ENCODE assay signal across 17 cellular contexts in genomic region chr11:15558513-15559181, GRCh38.
"Had no signal": no experiment of that assay in that cellular context is flagged by ENCODE, and none has a peak within 500 bp of the region (broad histone marks: within the 10 kb centered on the region; RNA-seq: fewer than 3 reads in every experiment).

No MANE protein-coding gene starts in this region.

- H3K4me1 Mint-ChIP-seq: naive thymus-derived CD4-positive, alpha-beta T cell had no signal

- H3K27me3 Mint-ChIP-seq: effector memory CD8-positive, alpha-beta T cell had no signal

- H3K36me3 Mint-ChIP-seq: naive thymus-derived CD4-positive, alpha-beta T cell had no signal

- H3K9me3 ChIP-seq: esophagus squamous epithelium, ovary, right atrium auricular region, stomach, thoracic aorta, transverse colon had no signal

- H3K27ac ChIP-seq: esophagus squamous epithelium, ovary, right atrium auricular region, stomach, thoracic aorta, transverse colon had no signal

- H3K4me1 ChIP-seq: esophagus squamous epithelium, right atrium auricular region, stomach, transverse colon had no signal

- H3K4me3 ChIP-seq: esophagus squamous epithelium, ovary, right atrium auricular region, stomach, thoracic aorta, transverse colon had no signal

- DNase-seq: effector memory CD8-positive, alpha-beta T cell; esophagus squamous epithelium; foreskin fibroblast; kidney glomerular epithelial cell; mammary epithelial cell; naive thymus-derived CD4-positive, alpha-beta T cell; ovary; small intestine; stimulated activated CD4-positive, alpha-beta T cell treated with anti-CD3 and anti-CD28 coated beads, Interleukin-12 subunit alpha, Interleukin-12 subunit beta, amount 100 ng/mL, for 4 hours; stimulated activated naive CD4-positive, alpha-beta T cell; stomach; substantia nigra; transverse colon had no signal

- H3K4me3 Mint-ChIP-seq: dendritic cell treated with granulocyte-macrophage colony-stimulating factor and Interleukin-4, amounts not matched to agents 40 ng/mL and 50 ng/mL, for 4 days; effector memory CD8-positive, alpha-beta T cell; naive thymus-derived CD4-positive, alpha-beta T cell had no signal

- H3K27ac Mint-ChIP-seq: dendritic cell treated with granulocyte-macrophage colony-stimulating factor and Interleukin-4, amounts not matched to agents 40 ng/mL and 50 ng/mL, for 4 days; effector memory CD8-positive, alpha-beta T cell; naive thymus-derived CD4-positive, alpha-beta T cell had no signal

- ATAC-seq: effector memory CD8-positive, alpha-beta T cell; left lobe of liver; naive thymus-derived CD4-positive, alpha-beta T cell had no signal

- H3K27me3 ChIP-seq: ovary, right atrium auricular region, transverse colon had no signal

- H3K36me3 ChIP-seq: esophagus squamous epithelium, ovary, right atrium auricular region, stomach, thoracic aorta, transverse colon had no signal
